8 cellular contexts compared by ENCODE assay signal in the genomic region with DNA sequence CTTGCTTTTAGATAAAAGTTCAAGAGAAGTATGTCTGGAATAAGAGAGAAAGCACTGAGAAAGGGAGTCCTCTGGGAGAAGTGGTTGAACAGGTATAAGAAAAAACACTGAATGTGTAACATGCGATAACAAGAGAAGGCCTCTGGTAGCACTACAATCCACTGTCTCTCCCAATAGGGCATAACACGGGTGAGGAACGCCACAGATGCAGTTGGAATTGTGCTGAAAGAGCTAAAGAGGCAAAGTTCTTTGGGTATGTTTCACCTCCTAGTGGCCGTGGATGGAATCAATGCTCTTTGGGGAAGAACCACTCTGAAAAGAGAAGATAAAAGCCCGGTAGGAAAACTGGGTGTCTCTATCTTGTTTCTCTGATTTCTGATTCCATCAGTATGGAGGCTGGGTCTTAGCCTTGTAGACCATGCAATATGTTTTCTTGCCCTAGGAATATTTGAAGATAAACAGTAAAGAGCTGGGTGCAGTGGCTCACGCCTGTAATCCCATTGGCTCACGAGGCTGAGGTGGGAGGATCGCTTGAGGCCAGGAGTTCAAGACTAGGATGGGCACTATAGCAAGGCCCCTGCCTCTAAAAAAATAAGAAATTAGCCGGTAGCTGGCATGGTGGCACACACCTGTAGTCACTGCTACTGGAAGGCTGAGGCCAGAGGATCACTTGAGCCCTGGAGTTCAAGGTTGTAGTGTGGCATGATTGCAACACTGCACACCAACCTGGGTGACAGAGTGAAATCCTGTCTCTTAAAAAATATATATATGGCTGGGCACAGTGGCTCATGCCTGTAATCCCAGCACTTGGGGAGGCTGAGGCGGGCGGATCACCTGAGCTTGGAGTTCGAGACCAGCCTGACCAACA. TPM values are rescaled to one million over a fixed set of nuclear protein-coding genes. Genes with fewer than 3 reads are reported as not detected.
A peak's percentile ranks its signal among the peaks of the same experiment; 100 is the strongest.
DNase-seq lines count a peak whose midpoint lies in the region; ATAC-seq and TF ChIP-seq lines count a peak whose summit lies in the region.

No MANE protein-coding gene starts in this region.

- no peaks in the 10 kb centered on the region; the same call in 1 of the 2 replicates for H3F3A ChIP-seq in MM.1S (ENCODE audit: insufficient read depth, low read length)

- TF ChIP-seq CTCF in MM.1S (IDR thresholded peaks at IDR 0.05; ENCODE audit: low read length): peak; percentile 76
- TF ChIP-seq CTCF in dorsolateral prefrontal cortex (IDR thresholded peaks at IDR 0.05 in 54 of 56, conservative IDR thresholded peaks at IDR 0.05 in 2 of 56; ENCODE audit: low read depth in 1 of 56, partially characterized antibody in 56 of 56): peak; percentile 56 to 90 (median 78)
- peak in 5 of 6 experiments; percentile 40 to 59 (median 58) for TF ChIP-seq CTCF in upper lobe of left lung (IDR thresholded peaks at IDR 0.05)

- TF ChIP-seq EP300 in upper lobe of left lung (IDR thresholded peaks at IDR 0.05): no peak

- H3K9me2 ChIP-seq in MM.1S (replicated peaks; ENCODE audit: insufficient read depth, low read length): no peaks in the 10 kb centered on the region

- no peaks in the 10 kb centered on the region for H3K4me1 ChIP-seq in MM.1S (ENCODE audit: low read length)
- no peaks in the 10 kb centered on the region for H3K4me1 ChIP-seq in upper lobe of left lung

- WGBS in upper lobe of left lung, 2 donors: 50 to 63% methylated on average over 9 to 12 of the region's 12 CpGs

- no peak overlapping the region for H3K27ac ChIP-seq in MM.1S (ENCODE audit: low read length)
- peak overlapping the region in 54 of 59 donors; percentile 0 to 82 (median 57) for H3K27ac ChIP-seq in dorsolateral prefrontal cortex
- H3K27ac ChIP-seq in upper lobe of left lung: no peak overlapping the region

- H2AFZ ChIP-seq in MM.1S (ENCODE audit: low read length): no peak overlapping the region

- no peaks in the 10 kb centered on the region for H4K20me1 ChIP-seq in MM.1S (ENCODE audit: insufficient read depth, low read length)

- intact Hi-C loops in dorsolateral prefrontal cortex (cut with DNase I): loop anchor here in 1 of 2 donors (10.0 kb wide), 1 partner anchor 134 kb away; no protein-coding TSS in a partner anchor

- no peak for TF ChIP-seq POLR2A in upper lobe of left lung (IDR thresholded peaks at IDR 0.05)

- H3K27me3 ChIP-seq in MM.1S (replicated peaks; ENCODE audit: insufficient read depth, low read length) (no peaks in the 10 kb centered on the region), dorsolateral prefrontal cortex (no peaks in the 10 kb centered on the region), upper lobe of left lung (no peaks in the 10 kb centered on the region)

- H3K9me3 ChIP-seq in MM.1S (replicated peaks; ENCODE audit: insufficient read depth, low read length): no peaks in the 10 kb centered on the region
- no peaks in the 10 kb centered on the region for H3K9me3 ChIP-seq in upper lobe of left lung

- peak; percentile 20 for DNase-seq in activated T-cell treated with anti-CD3 and anti-CD28 coated beads for 1 hour (ENCODE audit: low read depth)
- no peak for DNase-seq in activated T-cell treated with anti-CD3 and anti-CD28 coated beads, Interleukin-2, amount 50 U/mL, for 1 hour
- DNase-seq in MM.1S: peak; percentile 66
- peak; percentile 2 for DNase-seq in T follicular helper cell (ENCODE audit: low read depth)
- DNase-seq in dorsolateral prefrontal cortex: peak in 6 of 10 donors; percentile 18 to 79 (median 54)
- peak; percentile 77 to 85 for DNase-seq in lung microvascular endothelial cell (ENCODE audit: low read depth in 2 of 2)
- peak in 1 of 2 donors; percentile 25 for DNase-seq in upper lobe of left lung

- H3K79me2 ChIP-seq in MM.1S (ENCODE audit: low read length): peaks cover 14% of the 10 kb centered on the region; the same call in 1 of the 2 replicates

- ATAC-seq in upper lobe of left lung (ENCODE audit: low FRiP score in 2 of 2) (peak; percentile 26 to 71), GM21367 (IDR thresholded peaks at IDR 0.05; ENCODE audit: unreplicated experiment) (no peak)

- H3K4me2 ChIP-seq in MM.1S (ENCODE audit: low read depth, low read length): no peak overlapping the region

- H3K36me3 ChIP-seq in MM.1S (replicated peaks; ENCODE audit: insufficient read depth, low read length) (peaks cover 13% of the 10 kb centered on the region), upper lobe of left lung (peaks cover 4 to 62% (median 22%) of the 10 kb centered on the region in 4 donors)

- H3K4me3 ChIP-seq in MM.1S (ENCODE audit: low read length): no peak overlapping the region
- H3K4me3 ChIP-seq in dorsolateral prefrontal cortex: peak overlapping the region in 1 of 59 donors; percentile 4
- H3K4me3 ChIP-seq in upper lobe of left lung: no peak overlapping the region

- no peak overlapping the region for H3K9ac ChIP-seq in MM.1S (ENCODE audit: low read length)

RNA-seq across cellular contexts. Expression of gene DAP3, which starts 40.4 kb away (rescaled TPM):
- total RNA-seq in dorsolateral prefrontal cortex (10 to 100 TPM; 53.9 to 99.1 (median 78.9) TPM), lung microvascular endothelial cell (31.2 TPM in 2 replicates), upper lobe of left lung (100 to 1,000 TPM in 3 of 6 donors, 10 to 100 TPM in 3; 60.8 to 233 (median 100) TPM)

RNA-seq across cellular contexts. Expression of gene YY1AP1, which starts 40.7 kb away (rescaled TPM):
- total RNA-seq in dorsolateral prefrontal cortex: 100 to 1,000 TPM in 111 of 120 experiments, 10 to 100 TPM in 9; 78.5 to 226 (median 131) TPM
- total RNA-seq in lung microvascular endothelial cell: 21.8 and 85.3 TPM in 2 replicates
- total RNA-seq in upper lobe of left lung: 100 to 1,000 TPM in 3 of 6 donors, 10 to 100 TPM in 3; 49.3 to 225 (median 89.9) TPM

Comparison
In these comparisons a context has a peak if more than half of its experiments do, and no peak if none do; other contexts are left out.
1. H3K27ac ChIP-seq: peak in dorsolateral prefrontal cortex (54 of 59); none in MM.1S (single experiment) and upper lobe of left lung (0 of 4).
2. Peak in every context shown above with its lines, with median percentiles within 50 percentile points of each other: CTCF ChIP-seq.